8 cellular contexts compared by ENCODE assay signal in genomic region chr2:42794271-42795046, GRCh38. TPM values are rescaled to one million over a fixed set of nuclear protein-coding genes. Genes with fewer than 3 reads are reported as not detected.
DNase-seq lines count a peak whose midpoint lies in the region; ATAC-seq, FAIRE-seq and TF ChIP-seq lines count a peak whose summit lies in the region.

No MANE protein-coding gene starts in this region.

- H3K9me3 ChIP-seq in K562 (replicated peaks; ENCODE audit: control insufficient read depth, insufficient read depth, low read depth, low read length) (no peaks in the 10 kb centered on the region), Karpas-422 (ENCODE audit: low read length) (no peaks in the 10 kb centered on the region)

- FAIRE-seq in GM19239 (lab: Jason Lieb, UNC) (peak; percentile 37), K562 (lab: Jason Lieb, UNC) (peak; percentile 85)

- peak in 1 of 2 experiments; percentile 22; a peak in 1 of 4 replicates for TF ChIP-seq RAD21 in K562 (CRISPR knock-in tag; conservative IDR thresholded peaks at IDR 0.05 in 1 of 2, IDR thresholded peaks at IDR 0.05 in 1 of 2)

- H3K4me2 ChIP-seq in K562 (ENCODE audit: insufficient read depth, low read length) (no peak overlapping the region), mesendoderm (ENCODE audit: low read length) (no peak overlapping the region), Karpas-422 (ENCODE audit: low read depth, low read length, poor library complexity, severe bottlenecking) (no peak overlapping the region)

- no peak overlapping the region for H2BK15ac ChIP-seq in mesendoderm (replicated peaks; ENCODE audit: low read depth)

- H3K9me1 ChIP-seq in K562 (ENCODE audit: control insufficient read depth, insufficient read depth, low read length): no peaks in the 10 kb centered on the region

- peaks cover 0 to 16% of the 10 kb centered on the region in 2 experiments; a peak in 4 of 5 replicates for H3K27me3 ChIP-seq in K562 (ENCODE audit: control insufficient read depth in 2 of 2, insufficient read depth in 2 of 2, low read length in 2 of 2)
- no peaks in the 10 kb centered on the region for H3K27me3 ChIP-seq in mesendoderm (ENCODE audit: insufficient read depth, low read length, poor library complexity)
- no peaks in the 10 kb centered on the region for H3K27me3 ChIP-seq in Karpas-422 (ENCODE audit: low read length)

- H2AFZ ChIP-seq in K562 (ENCODE audit: low read depth, low read length) (peak overlapping the region; percentile 63), Karpas-422 (ENCODE audit: low read length) (no peak overlapping the region)

- DNase-seq in ACHN: peak; percentile 17
- no peak for DNase-seq in GM19239 (ENCODE audit: insufficient read length, low spot score)
- DNase-seq in K562 (ENCODE audit: extremely low read depth in 1 of 4, low spot score in 3 of 4): peak; percentile 36 to 59 (median 47)
- peak; percentile 90 for DNase-seq in mesendoderm
- no peak for DNase-seq in Karpas-422
- no peak for DNase-seq in activated gamma-delta T cell treated with Interleukin-2 at 50 U/mL for 16 hours
- DNase-seq in hippocampal formation (lab: John Stamatoyannopoulos, UW): no peak

- H2BK120ac ChIP-seq in mesendoderm (ENCODE audit: low read depth, low read length): no peak overlapping the region

- no peak overlapping the region for H2AK5ac ChIP-seq in mesendoderm (ENCODE audit: low read length)

- no peak overlapping the region for H3K4ac ChIP-seq in mesendoderm (ENCODE audit: low read depth, low read length)

- H3K4me3 ChIP-seq in K562 (no peak overlapping the region), mesendoderm (ENCODE audit: low read length) (no peak overlapping the region), Karpas-422 (ENCODE audit: low read length) (no peak overlapping the region)

- H4K20me1 ChIP-seq in K562 (replicated peaks; ENCODE audit: control insufficient read depth, insufficient read depth, low read length) (no peaks in the 10 kb centered on the region), Karpas-422 (ENCODE audit: insufficient read depth, low read depth, low read length) (no peaks in the 10 kb centered on the region)

- CTCF ChIA-PET in K562 (lab: Yijun Ruan, JAX; ENCODE audit: low intra/inter-chr PET ratio): no interaction called here

- in situ Hi-C loops in ACHN (cut with HindIII; ENCODE audit: low pct_ligation_motif_present, low pct_unique_long_range_greater_than_20kb, low sequenced_read_pairs) (no loop called here), K562 (cut with MboI) (loop anchor here (25.0 kb wide), 1 partner anchor 282 kb away; no protein-coding TSS in a partner anchor)

- no peak overlapping the region for H3K9ac ChIP-seq in K562 (ENCODE audit: insufficient read depth in 1 of 2, low read depth in 2 of 2, low read length in 2 of 2)
- H3K9ac ChIP-seq in mesendoderm (ENCODE audit: low read length): peak overlapping the region; percentile 2
- H3K9ac ChIP-seq in Karpas-422 (ENCODE audit: low read length): no peak overlapping the region

- H3K36me3 ChIP-seq in K562 (ENCODE audit: control insufficient read depth, insufficient read depth, low read length) (no peaks in the 10 kb centered on the region), mesendoderm (ENCODE audit: control insufficient read depth, insufficient read depth, low read length) (no peaks in the 10 kb centered on the region), Karpas-422 (ENCODE audit: insufficient read depth, low read length) (no peaks in the 10 kb centered on the region)

- no peak for TF ChIP-seq POLR2A in K562 (conservative IDR thresholded peaks at IDR 0.05)

- H3K27ac ChIP-seq in K562 (ENCODE audit: extremely low read depth, low read depth, low read length) (no peak overlapping the region), mesendoderm (ENCODE audit: low read depth, low read length) (no peak overlapping the region), Karpas-422 (ENCODE audit: low read length) (no peak overlapping the region)

- TF ChIP-seq EP300 in K562 (IDR thresholded peaks at IDR 0.05; ENCODE audit: low read length): no peak

- intact Hi-C loops in K562 (cut with micrococcal nuclease): no loop called here

- no TSS peak for BruUV-seq in K562 (replicated peaks; lab: Mats Ljungman, UMichigan)

- H4K8ac ChIP-seq in mesendoderm (ENCODE audit: low read depth, low read length): no peak overlapping the region

- no peak overlapping the region for H4K5ac ChIP-seq in mesendoderm (ENCODE audit: low read length)

- H3K23ac ChIP-seq in mesendoderm (ENCODE audit: low read length): no peak overlapping the region

- POLR2A ChIA-PET in K562 (lab: Yijun Ruan, JAX): interaction anchor here (0.6 to 1.5 kb wide), 2 partner anchors 16 to 39 kb away, joined by 3 to 6 read pairs; no protein-coding TSS in a partner anchor

- H3K4me1 ChIP-seq in K562 (replicated peaks in 1 of 2; ENCODE audit: control insufficient read depth in 2 of 2, insufficient read depth in 2 of 2, low read length in 2 of 2): peaks cover 0 to 6% of the 10 kb centered on the region in 2 experiments; a peak in 1 of 5 replicates
- H3K4me1 ChIP-seq in mesendoderm (ENCODE audit: control insufficient read depth, low read depth, low read length): peaks cover 9% of the 10 kb centered on the region
- H3K4me1 ChIP-seq in Karpas-422 (ENCODE audit: low read length): peaks cover 17% of the 10 kb centered on the region

- H3K18ac ChIP-seq in mesendoderm (ENCODE audit: low read length): no peak overlapping the region

- peak overlapping the region; percentile 25 for H3K56ac ChIP-seq in mesendoderm (ENCODE audit: low read length)

- H3K9me2 ChIP-seq in Karpas-422 (replicated peaks; ENCODE audit: insufficient read depth, low read length): no peaks in the 10 kb centered on the region

- H3K79me1 ChIP-seq in mesendoderm (ENCODE audit: low read length): peaks cover 2% of the 10 kb centered on the region

- ATAC-seq in K562 (peak; percentile 96), GM18867 (IDR thresholded peaks at IDR 0.05; ENCODE audit: unreplicated experiment) (no peak)

- TF ChIP-seq CTCF in K562 (IDR thresholded peaks at IDR 0.05 in 2 of 3, conservative IDR thresholded peaks at IDR 0.05 in 1 of 3; ENCODE audit: insufficient read depth in 2 of 3, low read depth in 1 of 3, low read length in 3 of 3): peak; percentile 59 to 61 (median 60)

- no peaks in the 10 kb centered on the region for H3K79me2 ChIP-seq in K562 (ENCODE audit: control insufficient read depth, insufficient read depth, low read length)
- H3K79me2 ChIP-seq in mesendoderm (ENCODE audit: control insufficient read depth, insufficient read depth, low read length): no peaks in the 10 kb centered on the region
- H3K79me2 ChIP-seq in Karpas-422 (ENCODE audit: low read length): no peaks in the 10 kb centered on the region

- WGBS in K562 (ENCODE audit: insufficient coverage, low coverage, missing lambda C conversion rate): 20% methylated on average over 8 of the region's 8 CpGs
- WGBS in mesendoderm (ENCODE audit: extremely low coverage, insufficient coverage, low lambda C conversion rate): no CpG with 5 or more reads among the region's 8 CpGs

- no peak overlapping the region for H2BK5ac ChIP-seq in mesendoderm (ENCODE audit: low read length)

TF ChIP-seq in K562, 482 proteins besides CTCF, POLR2A, EP300 and RAD21 (continues in another document):
- TF ChIP-seq ARID1B (IDR thresholded peaks at IDR 0.05): no peak

RNA-seq across cellular contexts. Expression of gene HAAO, which starts 2.1 kb away (rescaled TPM):
- total RNA-seq in K562 (2011; cell fraction: chromatin; rRNA removed; ENCODE audit: low replicate concordance): not detected in 2 replicates
- total RNA-seq in K562 (2011; cell fraction: nucleolus; rRNA removed): not detected in 2 replicates
- total RNA-seq in K562 (2011; cell fraction: nucleoplasm; rRNA removed): not detected in 2 replicates
- not detected in 2 replicates for total RNA-seq in K562 (2014; rRNA removed)
- total RNA-seq in K562 (2014; rRNA removed; fragmentation: Illumina TruSeq; extraction: Trizol): not detected in 2 replicates
- not detected in 2 replicates for total RNA-seq in K562 (2015; rRNA removed; fragmentation: Illumina TruSeq; extraction: Trizol)
- not detected in 2 replicates for total RNA-seq in K562 (2021)
- not detected in 2 replicates for polyA plus RNA-seq in K562 (2011; rRNA removed)
- not detected in 2 replicates for polyA plus RNA-seq in K562 (2011; cell fraction: cytosol; rRNA removed)
- polyA plus RNA-seq in K562 (2011; cell fraction: nucleus; rRNA removed): not detected in 2 replicates
- polyA plus RNA-seq in K562 (2012): not detected in 2 replicates
- not detected in 2 replicates for polyA plus RNA-seq in K562 (2014; fragmentation: Illumina TruSeq; extraction: Trizol)
- not detected for polyA plus RNA-seq in K562 (2014; fragmentation: Nextera tagmentation; extraction: Ambion mirVana)
- polyA plus RNA-seq in K562 (2014; rRNA removed): not detected in 2 replicates
- not detected in 2 replicates for polyA minus RNA-seq in K562 (2011; rRNA and poly(A)+ RNA removed)
- not detected in 2 replicates for polyA minus RNA-seq in K562 (2011; cell fraction: cytosol; rRNA and poly(A)+ RNA removed)
- polyA minus RNA-seq in K562 (2011; cell fraction: nucleus; rRNA and poly(A)+ RNA removed): not detected in 2 replicates
- polyA plus RNA-seq in mesendoderm (2013, experiment 1 of 2): 2.7 TPM
- 2.9 TPM for polyA plus RNA-seq in mesendoderm (2013, experiment 2 of 2)
- total RNA-seq in Karpas-422 (2014; rRNA removed; shearing (Covaris generic); ENCODE audit: low replicate concordance): not detected in 2 replicates

RNA-seq across cellular contexts. Expression of gene OXER1, which starts 30.5 kb away (rescaled TPM):
- not detected in 2 replicates for total RNA-seq in K562 (2011; cell fraction: chromatin; rRNA removed; ENCODE audit: low replicate concordance)
- not detected in 2 replicates for total RNA-seq in K562 (2011; cell fraction: nucleolus; rRNA removed)
- not detected in 2 replicates for total RNA-seq in K562 (2011; cell fraction: nucleoplasm; rRNA removed)
- total RNA-seq in K562 (2014; rRNA removed) (not detected in 2 replicates), K562 (2014; rRNA removed; fragmentation: Illumina TruSeq; extraction: Trizol) (not detected in 2 replicates), K562 (2015; rRNA removed; fragmentation: Illumina TruSeq; extraction: Trizol) (not detected in 2 replicates), K562 (2021) (not detected in 2 replicates)
- polyA plus RNA-seq in K562 (2011; rRNA removed) (not detected in 2 replicates), K562 (2014; fragmentation: Illumina TruSeq; extraction: Trizol) (not detected in 2 replicates), K562 (2014; fragmentation: Nextera tagmentation; extraction: Ambion mirVana) (not detected), K562 (2014; rRNA removed) (not detected in 2 replicates)
- not detected in 2 replicates for polyA plus RNA-seq in K562 (2011; cell fraction: cytosol; rRNA removed)
- polyA plus RNA-seq in K562 (2011; cell fraction: nucleus; rRNA removed): not detected in 2 replicates
- not detected in 2 replicates for polyA plus RNA-seq in K562 (2012)
- polyA minus RNA-seq in K562 (2011; rRNA and poly(A)+ RNA removed): not detected in 2 replicates
- not detected in 2 replicates for polyA minus RNA-seq in K562 (2011; cell fraction: cytosol; rRNA and poly(A)+ RNA removed)
- polyA minus RNA-seq in K562 (2011; cell fraction: nucleus; rRNA and poly(A)+ RNA removed): not detected in 2 replicates
- polyA plus RNA-seq in mesendoderm (2013, experiment 1 of 2): 0.95 TPM
- polyA plus RNA-seq in mesendoderm (2013, experiment 2 of 2): 0.78 TPM
- total RNA-seq in Karpas-422 (2014; rRNA removed; shearing (Covaris generic); ENCODE audit: low replicate concordance): not detected in 2 replicates

Comparison
In these comparisons a context has a peak if more than half of its experiments do, and no peak if none do; other contexts are left out.
1. DNase-seq: peak in ACHN (single experiment), K562 (4 of 4) and mesendoderm (single experiment); none in GM19239 (single experiment), Karpas-422 (single experiment), activated gamma-delta T cell treated with Interleukin-2 at 50 U/mL for 16 hours (single experiment) and hippocampal formation (0 of 2).